In genomic region chr20:49557449-49557848, GRCh38 we compare ENCODE assay signal across 1 cellular context.
TF ChIP-seq lines count a peak whose summit lies in the region.

No MANE protein-coding gene starts in this region.

TF ChIP-seq in IMR-90, 13 proteins besides CTCF, POLR2A, EP300 and RAD21 (continued from another document):
- TF ChIP-seq MAFK (IDR thresholded peaks at IDR 0.05; ENCODE audit: low read depth, low read length) (peak; percentile 17; the same call in 1 of the 2 replicates), CEBPB (IDR thresholded peaks at IDR 0.05; ENCODE audit: low read depth, low read length) (no peak), SMC3 (IDR thresholded peaks at IDR 0.05; ENCODE audit: low read depth, low read length) (no peak), CHD1 (IDR thresholded peaks at IDR 0.05; ENCODE audit: low read depth, low read length) (no peak)
- TF ChIP-seq, protein P1, sequence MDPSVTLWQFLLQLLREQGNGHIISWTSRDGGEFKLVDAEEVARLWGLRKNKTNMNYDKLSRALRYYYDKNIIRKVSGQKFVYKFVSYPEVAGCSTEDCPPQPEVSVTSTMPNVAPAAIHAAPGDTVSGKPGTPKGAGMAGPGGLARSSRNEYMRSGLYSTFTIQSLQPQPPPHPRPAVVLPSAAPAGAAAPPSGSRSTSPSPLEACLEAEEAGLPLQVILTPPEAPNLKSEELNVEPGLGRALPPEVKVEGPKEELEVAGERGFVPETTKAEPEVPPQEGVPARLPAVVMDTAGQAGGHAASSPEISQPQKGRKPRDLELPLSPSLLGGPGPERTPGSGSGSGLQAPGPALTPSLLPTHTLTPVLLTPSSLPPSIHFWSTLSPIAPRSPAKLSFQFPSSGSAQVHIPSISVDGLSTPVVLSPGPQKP (IDR thresholded peaks at IDR 0.05; ENCODE audit: borderline replicate concordance, low read depth, low read length) = no peak
TF ChIP-seq in IMR-90: peak in this region for 2.
